ENCODE assay signal across 13 cellular contexts in genomic region chr21:39033878-39034589, GRCh38.
DNase-seq lines count a peak whose midpoint lies in the region; ATAC-seq and TF ChIP-seq lines count a peak whose summit lies in the region.
"Had no signal": no experiment of that assay in that cellular context is flagged by ENCODE, and none has a peak within 500 bp of the region (broad histone marks: within the 10 kb centered on the region; RNA-seq: fewer than 3 reads in every experiment).

No MANE protein-coding gene starts in this region.

- DNase-seq in HuH-7.5 (ENCODE audit: low spot score) (peak; percentile 45), astrocyte of the spinal cord (ENCODE audit: low read depth, low spot score) (peak; percentile 36), hepatocyte (ENCODE audit: low spot score) (peak; percentile 67), sciatic nerve (ENCODE audit: low spot score) (no peak), NCI-H524 (lab: John Stamatoyannopoulos, UW) (no peak), AG20443 (ENCODE audit: low spot score) (no peak), globus pallidus (ENCODE audit: low spot score) (no peak)
- DNase-seq in activated CD4-positive, alpha-beta T cell treated with anti-CD3 and anti-CD28 coated beads for 4 hours: no peak
- DNase-seq: activated CD8-positive, alpha-beta memory T cell treated with anti-CD3 and anti-CD28 coated beads, Interleukin-2, amount 50 U/mL, for 4 hours; EL; NCI-H1694 treated with DMSO at 0.1 percent for 48 hours; SW 1271 had no signal

- no peaks in the 10 kb centered on the region for H3K27me3 ChIP-seq in hepatocyte

- peak; percentile 82 for ATAC-seq in sciatic nerve

- peaks cover 28% of the 10 kb centered on the region for H3K4me1 ChIP-seq in hepatocyte (ENCODE audit: insufficient read depth)

- H3K4me2 ChIP-seq in hepatocyte: peak overlapping the region; percentile 16

- in situ Hi-C loops in astrocyte of the spinal cord (cut with HindIII; ENCODE audit: low sequenced_read_pairs): no loop called here

- no peaks in the 10 kb centered on the region for H3K9me3 ChIP-seq in hepatocyte (ENCODE audit: low read depth)

- no peaks in the 10 kb centered on the region for H3K9me2 ChIP-seq in hepatocyte (replicated peaks; ENCODE audit: insufficient read depth)

- H3K4me3 ChIP-seq in astrocyte of the spinal cord (ENCODE audit: low read depth, low read length): no peak overlapping the region
- H3K4me3 ChIP-seq in hepatocyte: no peak overlapping the region

- no peaks in the 10 kb centered on the region for H3K79me2 ChIP-seq in hepatocyte

- no peaks in the 10 kb centered on the region for H4K20me1 ChIP-seq in hepatocyte (ENCODE audit: insufficient read depth, poor library complexity, severe bottlenecking)

- H3K36me3 ChIP-seq in hepatocyte (replicated peaks; ENCODE audit: insufficient read depth, low read depth): no peaks in the 10 kb centered on the region

- H3K27ac ChIP-seq in hepatocyte: peak overlapping the region; percentile 56
- H3K27ac ChIP-seq: HL-60 had no signal

- TF ChIP-seq CTCF in astrocyte of the spinal cord (IDR thresholded peaks at IDR 0.05; ENCODE audit: low read depth, low read length): no peak
- TF ChIP-seq CTCF in hepatocyte (IDR thresholded peaks at IDR 0.05; ENCODE audit: poor library complexity): no peak

- intact Hi-C loops in sciatic nerve (cut with DNase I): no loop called here

- H2AFZ ChIP-seq in hepatocyte: no peak overlapping the region

- 64% methylated on average over 22 of the region's 22 CpGs for WGBS in hepatocyte (ENCODE audit: low lambda C conversion rate, missing lambda C conversion rate)

Comparison
In these comparisons a context has a peak if more than half of its experiments do, and no peak if none do; other contexts are left out.
1. DNase-seq: peak in HuH-7.5 (single experiment), astrocyte of the spinal cord (single experiment) and hepatocyte (single experiment); none in sciatic nerve (single experiment), NCI-H524 (0 of 2), AG20443 (single experiment), globus pallidus (single experiment) and activated CD4-positive, alpha-beta T cell treated with anti-CD3 and anti-CD28 coated beads for 4 hours (0 of 2).